13 cellular contexts compared by ENCODE assay signal in the genomic region with DNA sequence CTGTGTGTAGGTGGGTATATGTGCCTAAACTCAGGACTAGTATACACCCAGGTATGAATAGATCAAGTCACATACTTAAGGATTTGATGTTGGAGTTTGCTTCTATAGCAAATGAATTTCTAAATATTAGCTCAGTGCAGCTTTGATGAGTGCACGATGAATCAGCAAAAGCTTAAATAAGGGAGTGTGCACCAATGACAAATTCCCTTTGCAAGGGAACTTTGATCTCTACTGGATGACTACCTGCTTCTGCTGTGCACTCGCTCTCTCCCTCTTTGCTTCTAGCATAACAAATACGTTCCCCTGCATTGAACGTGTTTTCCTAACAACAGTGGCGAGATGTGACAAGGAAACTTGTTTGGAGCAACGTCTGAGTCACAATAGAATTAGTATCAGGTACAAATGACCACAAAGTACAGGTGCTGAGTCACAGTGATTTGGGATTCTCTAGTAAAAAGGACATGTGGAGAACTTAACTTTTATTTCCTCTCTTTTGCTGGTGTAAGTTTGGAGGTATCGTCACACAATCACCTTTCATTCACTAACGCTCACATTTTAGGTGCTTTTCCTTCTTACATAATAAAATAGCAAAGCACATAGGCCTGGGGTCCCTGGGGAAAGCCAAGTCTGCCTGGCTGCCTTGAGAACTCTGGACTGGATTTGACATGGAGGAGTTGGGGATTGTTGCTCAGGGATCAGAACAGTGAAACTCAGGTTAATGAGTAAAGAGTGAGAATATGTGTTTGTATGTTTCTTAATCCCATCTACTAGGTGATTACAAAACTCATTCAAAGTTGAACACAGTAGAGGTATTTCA. TPM values are rescaled to one million over a fixed set of nuclear protein-coding genes. Genes with fewer than 3 reads are reported as not detected.
DNase-seq lines count a peak whose midpoint lies in the region; ATAC-seq and TF ChIP-seq lines count a peak whose summit lies in the region.
"Had no signal": no experiment of that assay in that cellular context is flagged by ENCODE, and none has a peak within 500 bp of the region (broad histone marks: within the 10 kb centered on the region; RNA-seq: fewer than 3 reads in every experiment).

No MANE protein-coding gene starts in this region.

- H2AFZ ChIP-seq in IMR-90 (replicated peaks; ENCODE audit: low read length, poor library complexity), result peak overlapping the region; percentile 25

- CTCF ChIA-PET in IMR-90 (lab: Yijun Ruan, JAX), result interaction anchor here (1.0 kb wide), 1 partner anchor 14 kb away, joined by 3 read pairs; no protein-coding TSS in a partner anchor

- no peak overlapping the region for H2BK5ac ChIP-seq in IMR-90 (ENCODE audit: low read depth, low read length, poor library complexity, severe bottlenecking)

- no TSS peak for BruUV-seq in IMR-90 (replicated peaks; lab: Mats Ljungman, UMichigan)

- WGBS in IMR-90 (ENCODE audit: extremely low coverage in 2 of 2, insufficient read length in 1 of 2), 2 experiments, result 20% methylated on average over 1 of the region's 8 CpGs; no CpG with 5 or more reads in 1 of the 2 experiments
- WGBS in body of pancreas, 2 donors, result 15 to 19% methylated on average over 8 of the region's 8 CpGs
- 25% methylated on average over 8 of the region's 8 CpGs for WGBS in right lobe of liver (ENCODE audit: insufficient coverage, low coverage, low lambda C conversion rate, missing lambda C conversion rate)

- H3K9ac ChIP-seq in IMR-90 (ENCODE audit: low read depth, low read length), result no peak overlapping the region

- H3K23ac ChIP-seq in IMR-90 (ENCODE audit: low read depth, low read length), result no peak overlapping the region

- in situ Hi-C loops in IMR-90 (cut with MboI; ENCODE audit: low sequenced_read_pairs), result no loop called here

- no peak overlapping the region for H3K56ac ChIP-seq in IMR-90 (ENCODE audit: extremely low read depth, insufficient read depth, low read length)

- 0 out of 2 replicates have a peak overlapping the region, but pooled peaks have one; percentile 31 for H2BK20ac ChIP-seq in IMR-90 (ENCODE audit: low read depth, low read length)

- ATAC-seq in IMR-90 (ENCODE audit: low read depth) (peak; percentile 97), body of pancreas (peak; percentile 93), right lobe of liver (peak; percentile 66 to 80 (median 76)), GM18517 (IDR thresholded peaks at IDR 0.05; ENCODE audit: unreplicated experiment) (no peak), GM18511 (IDR thresholded peaks at IDR 0.05; ENCODE audit: unreplicated experiment) (no peak)

- peak overlapping the region; percentile 76; the same call in 1 of the 2 replicates for H3K18ac ChIP-seq in IMR-90 (ENCODE audit: low read depth, low read length)

- H2AK5ac ChIP-seq in IMR-90 (ENCODE audit: low read depth, low read length), result no peak overlapping the region

- H3K9me3 ChIP-seq in IMR-90 (ENCODE audit: control insufficient read depth, insufficient read depth, low read length) (no peaks in the 10 kb centered on the region), body of pancreas (no peaks in the 10 kb centered on the region), right lobe of liver (no peaks in the 10 kb centered on the region), uterus (no peaks in the 10 kb centered on the region)
- H3K9me3 ChIP-seq in effector memory CD4-positive, alpha-beta T cell (ENCODE audit: control insufficient read depth, low read length), result no peaks in the 10 kb centered on the region

- no peak overlapping the region for H3K27ac ChIP-seq in IMR-90 (ENCODE audit: insufficient read depth, low read length)
- H3K27ac ChIP-seq in body of pancreas, result peak overlapping the region in 3 of 4 donors; percentile 43 to 70 (median 67)
- H3K27ac ChIP-seq in right lobe of liver, result peak overlapping the region; percentile 87 to 95 (median 92)
- no peak overlapping the region for H3K27ac ChIP-seq in uterus
- H3K27ac ChIP-seq in effector memory CD4-positive, alpha-beta T cell (ENCODE audit: insufficient read depth, low read length, poor library complexity, severe bottlenecking), result no peak overlapping the region
- H3K27ac ChIP-seq: SK-N-MC had no signal

- POLR2A ChIA-PET in IMR-90 (lab: Charles Lee; ENCODE audit: unreplicated experiment), result no interaction called here

- H3K4me2 ChIP-seq in IMR-90 (ENCODE audit: low read depth, low read length), result peak overlapping the region; percentile 42

- H3K4me3 ChIP-seq in AG10803 (ENCODE audit: low read length), result no peak overlapping the region
- no peak overlapping the region for H3K4me3 ChIP-seq in IMR-90 (ENCODE audit: insufficient read depth, low read depth, low read length)
- H3K4me3 ChIP-seq in body of pancreas, result no peak overlapping the region
- peak overlapping the region; percentile 26 to 55 (median 40) for H3K4me3 ChIP-seq in right lobe of liver
- H3K4me3 ChIP-seq in uterus, result no peak overlapping the region
- H3K4me3 ChIP-seq in effector memory CD4-positive, alpha-beta T cell (ENCODE audit: insufficient read depth, low read depth, low read length, poor library complexity, severe bottlenecking), result no peak overlapping the region
- H3K4me3 ChIP-seq: SK-N-MC had no signal

- peak; percentile 33 for DNase-seq in AG10803 (ENCODE audit: low read depth)
- DNase-seq in IMR-90, result peak; percentile 91
- DNase-seq in body of pancreas, result peak; percentile 28 to 63 (median 50)
- DNase-seq in right lobe of liver, result peak in 1 of 3 donors; percentile 63
- no peak for DNase-seq in uterus
- DNase-seq in effector memory CD4-positive, alpha-beta T cell, result no peak
- DNase-seq: activated naive CD4-positive, alpha-beta T cell treated with Interleukin-2 at 50 U/mL for 16 hours; DMS79 treated with DMSO at 0.1 percent for 48 hours; immature natural killer cell; KG1 had no signal

- no peak overlapping the region for H2AK9ac ChIP-seq in IMR-90 (replicated peaks; ENCODE audit: low read depth, low read length, poor library complexity)

- H2BK15ac ChIP-seq in IMR-90 (ENCODE audit: low read depth, low read length), result no peak overlapping the region; the same call in 2 of the 3 replicates

- TF ChIP-seq CTCF in AG10803 (conservative IDR thresholded peaks at IDR 0.05; ENCODE audit: low read length), result no peak
- no peak for TF ChIP-seq CTCF in IMR-90 (conservative IDR thresholded peaks at IDR 0.05; ENCODE audit: low read depth, low read length)
- no peak for TF ChIP-seq CTCF in body of pancreas (IDR thresholded peaks at IDR 0.05)
- TF ChIP-seq CTCF in right lobe of liver (IDR thresholded peaks at IDR 0.05), result no peak
- TF ChIP-seq CTCF in uterus (IDR thresholded peaks at IDR 0.05), result no peak

- H2BK120ac ChIP-seq in IMR-90 (ENCODE audit: low read depth, low read length), result peak overlapping the region; percentile 21; the same call in 1 of the 2 replicates

- peaks cover 4% of the 10 kb centered on the region; the same call in 1 of the 2 replicates for H3K9me1 ChIP-seq in IMR-90 (ENCODE audit: insufficient read depth, low read length)

- H3K79me1 ChIP-seq in IMR-90 (ENCODE audit: low read depth in 1 of 2, low read length in 2 of 2), result no peaks in the 10 kb centered on the region

- H3K4me1 ChIP-seq in IMR-90 (ENCODE audit: control insufficient read depth, insufficient read depth, low read length) (peaks cover 6% of the 10 kb centered on the region), body of pancreas (peaks cover 21% of the 10 kb centered on the region), right lobe of liver (peaks cover 0 to 16% (median 8%) of the 10 kb centered on the region in 4 donors), uterus (no peaks in the 10 kb centered on the region)
- H3K4me1 ChIP-seq in effector memory CD4-positive, alpha-beta T cell (ENCODE audit: control insufficient read depth, insufficient read depth, low read length, poor library complexity, severe bottlenecking), result no peaks in the 10 kb centered on the region

- peaks cover 7% of the 10 kb centered on the region for H3K27me3 ChIP-seq in IMR-90 (ENCODE audit: control insufficient read depth, insufficient read depth, low read length)
- no peaks in the 10 kb centered on the region for H3K27me3 ChIP-seq in body of pancreas
- no peaks in the 10 kb centered on the region for H3K27me3 ChIP-seq in right lobe of liver
- no peaks in the 10 kb centered on the region for H3K27me3 ChIP-seq in uterus
- no peaks in the 10 kb centered on the region for H3K27me3 ChIP-seq in effector memory CD4-positive, alpha-beta T cell (replicated peaks; ENCODE audit: control insufficient read depth, insufficient read depth, low read length, poor library complexity, severe bottlenecking)

- H3K36me3 ChIP-seq in IMR-90 (ENCODE audit: control insufficient read depth, insufficient read depth, low read length) (no peaks in the 10 kb centered on the region), body of pancreas (replicated peaks in 1 of 2; ENCODE audit: insufficient read depth in 1 of 2, low read depth in 2 of 2) (no peaks in the 10 kb centered on the region), right lobe of liver (no peaks in the 10 kb centered on the region), uterus (no peaks in the 10 kb centered on the region)
- no peaks in the 10 kb centered on the region for H3K36me3 ChIP-seq in effector memory CD4-positive, alpha-beta T cell (ENCODE audit: control insufficient read depth, insufficient read depth, low read length)

- no peak for TF ChIP-seq RAD21 in IMR-90 (IDR thresholded peaks at IDR 0.05; ENCODE audit: low read length)

- dilution Hi-C loops in IMR-90 (cut with HindIII; ENCODE audit: low sequenced_read_pairs, unreplicated experiment), result no loop called here

- intact Hi-C loops in IMR-90 (cut with micrococcal nuclease) (no loop called here), body of pancreas (cut with DNase I) (no loop called here), right lobe of liver (cut with DNase I) (no loop called here), uterus (cut with DNase I; ENCODE audit: low total_unique reads) (no loop called here)

- H3K14ac ChIP-seq in IMR-90 (replicated peaks; ENCODE audit: low read depth, low read length), result no peak overlapping the region

- TF ChIP-seq POLR2A in IMR-90 (IDR thresholded peaks at IDR 0.05; ENCODE audit: low read depth, low read length) (no peak), body of pancreas (IDR thresholded peaks at IDR 0.05) (peak in 1 of 3 donors; percentile 25), right lobe of liver (IDR thresholded peaks at IDR 0.05) (peak; percentile 84), uterus (IDR thresholded peaks at IDR 0.05) (no peak)

- no peak overlapping the region for H4K8ac ChIP-seq in IMR-90 (ENCODE audit: low read depth in 2 of 2, low read length in 2 of 2)

- H3K4ac ChIP-seq in IMR-90 (ENCODE audit: low read depth, low read length), result peak overlapping the region; percentile 14; the same call in 1 of the 2 replicates

- H4K91ac ChIP-seq in IMR-90 (ENCODE audit: insufficient read depth, low read depth, low read length), result no peak overlapping the region

- H4K5ac ChIP-seq in IMR-90 (ENCODE audit: low read depth, low read length), result no peak overlapping the region

- no peaks in the 10 kb centered on the region for H4K20me1 ChIP-seq in IMR-90 (ENCODE audit: insufficient read depth, low read length)

RNA-seq across cellular contexts. Expression of a gene that starts 49.7 kb away (rescaled TPM):
- total RNA-seq in IMR-90 (2012; rRNA removed) (under 0.01 TPM in 1 of 2 replicates, not detected in the other), body of pancreas (1 to 10 TPM in 1 of 2 donors, under 1 TPM in 1; 0.52 to 2.3 TPM), right lobe of liver (under 1 TPM; 0.12 to 0.53 (median 0.23) TPM), uterus (1 to 10 TPM in 1 of 4 donors, under 1 TPM in 1, not detected in 2; 0.12 to 1.9 TPM)
- polyA plus RNA-seq in IMR-90 (2012; rRNA removed), result 0.02 and 0.04 TPM in 2 replicates
- 0.01 TPM in 1 of 2 replicates, not detected in the other for polyA plus RNA-seq in IMR-90 (2012; cell fraction: cytosol; rRNA removed)
- 0.16 and 0.25 TPM in 2 replicates for polyA plus RNA-seq in IMR-90 (2012; cell fraction: nucleus; rRNA removed; ENCODE audit: low replicate concordance)
- polyA plus RNA-seq: immature natural killer cell had no signal

Comparison
In these comparisons a context has a peak if more than half of its experiments do, and no peak if none do; other contexts are left out.
1. DNase-seq: peak in AG10803 (single experiment), IMR-90 (single experiment) and body of pancreas (4 of 4); none in uterus (0 of 2) and effector memory CD4-positive, alpha-beta T cell (0 of 3).
2. H3K4me3 ChIP-seq: peak in right lobe of liver (3 of 3); none in AG10803 (single experiment), IMR-90 (single experiment), body of pancreas (0 of 2), uterus (0 of 2) and effector memory CD4-positive, alpha-beta T cell (single experiment).
3. ATAC-seq: peak in IMR-90 (single experiment), body of pancreas (single experiment) and right lobe of liver (4 of 4); none in GM18517 (single experiment) and GM18511 (single experiment).
4. H3K27ac ChIP-seq: peak in body of pancreas (3 of 4) and right lobe of liver (3 of 3); none in IMR-90 (single experiment), uterus (0 of 2) and effector memory CD4-positive, alpha-beta T cell (single experiment).